ENCODE assay signal across 15 cellular contexts in genomic region chr4:41015031-41015675, GRCh38.
"Had no signal": no experiment of that assay in that cellular context is flagged by ENCODE, and none has a peak within 500 bp of the region (broad histone marks: within the 10 kb centered on the region; RNA-seq: fewer than 3 reads in every experiment).

No MANE protein-coding gene starts in this region.

- H3K4me3 Mint-ChIP-seq: activated CD4-positive, alpha-beta T cell treated with anti-CD3 and anti-CD28 coated beads, Interleukin-2, amount 10 ng/mL, durations not matched to agents 24 days and 14 days; activated CD8-positive, alpha-beta T cell treated with anti-CD3 and anti-CD28 coated beads, Interleukin-2, amount 10 ng/mL, durations not matched to agents 7 days and 5 days; activated naive CD4-positive, alpha-beta T cell treated with anti-CD3 and anti-CD28 coated beads for 36 hours; activated T-cell treated with anti-CD3 and anti-CD28 coated beads, Interleukin-2, amount 50 U/mL, for 24 hours; neural crest cell; stimulated activated naive B cell treated with anti-CD40 and anti-IgM and Interleukin-4, amounts not matched to agents 10 μg/mL and 1 μg/mL and 100 μg/mL, for 72 hours had no signal

- H3K36me3 Mint-ChIP-seq: stimulated activated naive B cell treated with anti-CD40 and anti-IgM and Interleukin-4, amounts not matched to agents 10 μg/mL and 1 μg/mL and 100 μg/mL, for 72 hours had no signal

- H3K36me3 ChIP-seq: pancreas had no signal

- H3K4me3 ChIP-seq: pancreas had no signal

- H3K9me3 Mint-ChIP-seq: activated CD4-positive, alpha-beta T cell treated with anti-CD3 and anti-CD28 coated beads, Interleukin-2, amount 10 ng/mL, durations not matched to agents 24 days and 14 days; activated naive CD4-positive, alpha-beta T cell treated with anti-CD3 and anti-CD28 coated beads for 36 hours; activated T-cell treated with anti-CD3 and anti-CD28 coated beads, Interleukin-2, amount 50 U/mL, for 24 hours; activated T-helper 2 cell treated with anti-CD3 and anti-CD28 coated beads, Interferon-gamma antibody, Interleukin-2, Interleukin-4, amounts not matched to agents 10 μg/mL and 5 μg/mL and 100 μg/mL, durations not matched to agents 14 hours and 24 hours and 36 hours; neural crest cell; stimulated activated naive B cell treated with anti-CD40 and anti-IgM and Interleukin-4, amounts not matched to agents 10 μg/mL and 1 μg/mL and 100 μg/mL, for 72 hours had no signal

- DNase-seq: activated CD4-positive, alpha-beta T cell treated with anti-CD3 and anti-CD28 coated beads, Interleukin-2, amount 10 ng/mL, durations not matched to agents 24 days and 14 days; activated CD4-positive, CD25-positive, alpha-beta regulatory T cell; activated CD8-positive, alpha-beta T cell treated with anti-CD3 and anti-CD28 coated beads, Interleukin-2, amount 10 ng/mL, durations not matched to agents 7 days and 5 days; activated naive CD4-positive, alpha-beta T cell treated with anti-CD3 and anti-CD28 coated beads for 36 hours; activated T-cell treated with anti-CD3 and anti-CD28 coated beads, Interleukin-2, amount 50 U/mL, for 24 hours; anterior cingulate cortex; effector CD4-positive, alpha-beta T cell; pancreas; stimulated activated naive B cell treated with anti-CD40 and anti-IgM and Interleukin-4, amounts not matched to agents 10 μg/mL and 1 μg/mL and 100 μg/mL, for 72 hours; T-helper 1 cell; T-helper 9 cell had no signal

- H3K27me3 Mint-ChIP-seq: activated CD4-positive, alpha-beta T cell treated with anti-CD3 and anti-CD28 coated beads, Interleukin-2, amount 10 ng/mL, durations not matched to agents 24 days and 14 days; activated T-cell treated with anti-CD3 and anti-CD28 coated beads, Interleukin-2, amount 50 U/mL, for 24 hours had no signal

- ATAC-seq: activated CD8-positive, alpha-beta T cell treated with anti-CD3 and anti-CD28 coated beads, Interleukin-2, amount 10 ng/mL, durations not matched to agents 7 days and 5 days; esophagus mucosa; sciatic nerve; stimulated activated naive B cell treated with anti-CD40 and anti-IgM and Interleukin-4, amounts not matched to agents 10 μg/mL and 1 μg/mL and 100 μg/mL, for 72 hours had no signal

- H3K9me3 ChIP-seq: pancreas had no signal

- H3K27ac Mint-ChIP-seq: activated CD4-positive, alpha-beta T cell treated with anti-CD3 and anti-CD28 coated beads, Interleukin-2, amount 10 ng/mL, durations not matched to agents 24 days and 14 days; activated CD8-positive, alpha-beta T cell treated with anti-CD3 and anti-CD28 coated beads, Interleukin-2, amount 10 ng/mL, durations not matched to agents 7 days and 5 days; activated naive CD4-positive, alpha-beta T cell treated with anti-CD3 and anti-CD28 coated beads for 36 hours; activated T-cell treated with anti-CD3 and anti-CD28 coated beads, Interleukin-2, amount 50 U/mL, for 24 hours; activated T-helper 2 cell treated with anti-CD3 and anti-CD28 coated beads, Interferon-gamma antibody, Interleukin-2, Interleukin-4, amounts not matched to agents 10 μg/mL and 5 μg/mL and 100 μg/mL, durations not matched to agents 14 hours and 24 hours and 36 hours; stimulated activated naive B cell treated with anti-CD40 and anti-IgM and Interleukin-4, amounts not matched to agents 10 μg/mL and 1 μg/mL and 100 μg/mL, for 72 hours had no signal

- H3K27me3 ChIP-seq: pancreas had no signal

- H3K27ac ChIP-seq: pancreas had no signal

- H3K4me1 Mint-ChIP-seq: activated CD4-positive, alpha-beta T cell treated with anti-CD3 and anti-CD28 coated beads, Interleukin-2, amount 10 ng/mL, durations not matched to agents 24 days and 14 days; stimulated activated naive B cell treated with anti-CD40 and anti-IgM and Interleukin-4, amounts not matched to agents 10 μg/mL and 1 μg/mL and 100 μg/mL, for 72 hours had no signal
